ENCODE assay signal across 20 cellular contexts in the genomic region with DNA sequence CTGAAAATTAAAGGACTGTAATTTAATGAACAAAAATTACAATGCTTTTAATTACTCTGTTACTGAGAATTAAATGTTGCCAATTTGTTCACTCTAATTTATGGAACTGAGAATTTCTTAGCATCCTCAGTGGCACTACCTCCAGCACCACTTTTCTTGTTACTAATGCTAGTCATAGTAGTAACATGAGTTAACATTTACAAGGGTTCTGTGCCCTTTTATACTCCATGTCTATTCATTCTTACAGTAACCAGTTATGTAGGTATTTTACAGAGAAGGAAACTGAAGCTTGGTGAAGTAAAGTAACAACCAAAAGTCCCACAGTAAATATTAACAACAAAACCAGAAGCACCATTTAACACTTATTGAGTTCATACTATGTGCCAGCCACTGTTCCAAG.
"Had no signal": no experiment of that assay in that cellular context is flagged by ENCODE, and none has a peak within 500 bp of the region (broad histone marks: within the 10 kb centered on the region; RNA-seq: fewer than 3 reads in every experiment).

No MANE protein-coding gene starts in this region.

- DNase-seq: cortex of kidney; effector CD4-positive, alpha-beta T cell; endodermal cell; foreskin fibroblast; gastrocnemius medialis; head of caudate nucleus; left ventricle myocardium superior; lower lobe of right lung; natural killer cell; occipital lobe; ovary; posterior cingulate gyrus; psoas muscle; right cardiac atrium; spleen; stimulated activated CD4-positive, alpha-beta T cell treated with anti-CD3 and anti-CD28 coated beads, Interleukin-4, amount 100 ng/mL, for 4 hours; stimulated activated naive B cell treated with anti-CD40 and anti-IgM and Interleukin-4, amounts not matched to agents 10 μg/mL and 1 μg/mL and 100 μg/mL, for 72 hours; upper lobe of left lung had no signal

- H3K4me3 Mint-ChIP-seq: endodermal cell; natural killer cell; stimulated activated naive B cell treated with anti-CD40 and anti-IgM and Interleukin-4, amounts not matched to agents 10 μg/mL and 1 μg/mL and 100 μg/mL, for 72 hours; stimulated activated naive CD8-positive, alpha-beta T cell treated with anti-CD3 and anti-CD28 coated beads, Interleukin-15, Interleukin-2, amounts not matched to agents 100 ng/mL and 50 ng/mL, for 24 hours had no signal

- H3K9me3 Mint-ChIP-seq: endodermal cell; natural killer cell; stimulated activated naive B cell treated with anti-CD40 and anti-IgM and Interleukin-4, amounts not matched to agents 10 μg/mL and 1 μg/mL and 100 μg/mL, for 72 hours; stimulated activated naive CD8-positive, alpha-beta T cell treated with anti-CD3 and anti-CD28 coated beads, Interleukin-15, Interleukin-2, amounts not matched to agents 100 ng/mL and 50 ng/mL, for 24 hours had no signal

- ATAC-seq: esophagus mucosa; gastrocnemius medialis; left ventricle myocardium superior; lower lobe of right lung; natural killer cell; psoas muscle; right cardiac atrium; stimulated activated naive B cell treated with anti-CD40 and anti-IgM and Interleukin-4, amounts not matched to agents 10 μg/mL and 1 μg/mL and 100 μg/mL, for 72 hours had no signal

- H3K27ac Mint-ChIP-seq: endodermal cell; stimulated activated naive B cell treated with anti-CD40 and anti-IgM and Interleukin-4, amounts not matched to agents 10 μg/mL and 1 μg/mL and 100 μg/mL, for 72 hours; stimulated activated naive CD8-positive, alpha-beta T cell treated with anti-CD3 and anti-CD28 coated beads, Interleukin-15, Interleukin-2, amounts not matched to agents 100 ng/mL and 50 ng/mL, for 24 hours had no signal

- H3K4me1 Mint-ChIP-seq: stimulated activated naive B cell treated with anti-CD40 and anti-IgM and Interleukin-4, amounts not matched to agents 10 μg/mL and 1 μg/mL and 100 μg/mL, for 72 hours had no signal

- H3K27me3 Mint-ChIP-seq: stimulated activated naive B cell treated with anti-CD40 and anti-IgM and Interleukin-4, amounts not matched to agents 10 μg/mL and 1 μg/mL and 100 μg/mL, for 72 hours; stimulated activated naive CD8-positive, alpha-beta T cell treated with anti-CD3 and anti-CD28 coated beads, Interleukin-15, Interleukin-2, amounts not matched to agents 100 ng/mL and 50 ng/mL, for 24 hours had no signal
